12 cellular contexts compared by ENCODE assay signal in genomic region chr7:50953820-50954219, GRCh38.
DNase-seq lines count a peak whose midpoint lies in the region; ATAC-seq, FAIRE-seq and TF ChIP-seq lines count a peak whose summit lies in the region.
"Had no signal": no experiment of that assay in that cellular context is flagged by ENCODE, and none has a peak within 500 bp of the region (broad histone marks: within the 10 kb centered on the region; RNA-seq: fewer than 3 reads in every experiment).

No MANE protein-coding gene starts in this region.

- no peak overlapping the region for H4K8ac ChIP-seq in IMR-90 (ENCODE audit: low read depth in 2 of 2, low read length in 2 of 2)

- H2AK5ac ChIP-seq in IMR-90 (ENCODE audit: low read depth, low read length) = no peak overlapping the region

- no peaks in the 10 kb centered on the region for H3K79me1 ChIP-seq in IMR-90 (ENCODE audit: low read depth in 1 of 2, low read length in 2 of 2)

- H3K36me3 ChIP-seq in IMR-90 (ENCODE audit: control insufficient read depth, insufficient read depth, low read length) (no peaks in the 10 kb centered on the region), breast epithelium (no peaks in the 10 kb centered on the region), SJCRH30 (no peaks in the 10 kb centered on the region)
- H3K36me3 ChIP-seq: upper lobe of right lung had no signal

- TF ChIP-seq EP300 in A549 (IDR thresholded peaks at IDR 0.05) = no peak

- TF ChIP-seq POLR2A in A549 (IDR thresholded peaks at IDR 0.05; ENCODE audit: low read length) (no peak), IMR-90 (IDR thresholded peaks at IDR 0.05; ENCODE audit: low read depth, low read length) (no peak), breast epithelium (IDR thresholded peaks at IDR 0.05) (no peak)

- H3K27ac ChIP-seq in A549 (peak overlapping the region in 1 of 2 experiments; percentile 40; a peak in 2 of 6 replicates), IMR-90 (ENCODE audit: insufficient read depth, low read length) (no peak overlapping the region), breast epithelium (peak overlapping the region; percentile 50 to 84), SJCRH30 (no peak overlapping the region)
- H3K27ac ChIP-seq: upper lobe of right lung had no signal

- no peak overlapping the region for H3K4me3 Mint-ChIP-seq in immature natural killer cell
- H3K4me3 Mint-ChIP-seq: natural killer cell treated with Interleukin-12 subunit alpha and Interleukin-12 subunit beta and Interleukin-15 and Interleukin-18, amount 100 ng/mL, for 72 hours; T-helper 1 cell treated with Interleukin-12 subunit alpha and Interleukin-12 subunit beta and Interleukin-4 antibody, amounts not matched to agents 30 μg/mL and 1 μg/mL, for 36 hours had no signal

- no peaks in the 10 kb centered on the region for H3K36me3 Mint-ChIP-seq in immature natural killer cell
- H3K36me3 Mint-ChIP-seq: natural killer cell treated with Interleukin-12 subunit alpha and Interleukin-12 subunit beta and Interleukin-15 and Interleukin-18, amount 100 ng/mL, for 72 hours had no signal

- peaks cover under 1 to 3% (median 2%) of the 10 kb centered on the region in 3 donors for H3K27me3 Mint-ChIP-seq in immature natural killer cell (ENCODE audit: low read depth in 3 of 3)

- H2AK9ac ChIP-seq in IMR-90 (replicated peaks; ENCODE audit: low read depth, low read length, poor library complexity) = no peak overlapping the region

- H3K4ac ChIP-seq in IMR-90 (ENCODE audit: low read depth, low read length) = no peak overlapping the region

- no peak overlapping the region for H3K27ac Mint-ChIP-seq in immature natural killer cell
- H3K27ac Mint-ChIP-seq: natural killer cell treated with Interleukin-12 subunit alpha and Interleukin-12 subunit beta and Interleukin-15 and Interleukin-18, amount 100 ng/mL, for 72 hours; T-helper 1 cell treated with Interleukin-12 subunit alpha and Interleukin-12 subunit beta and Interleukin-4 antibody, amounts not matched to agents 30 μg/mL and 1 μg/mL, for 36 hours had no signal

- in situ Hi-C loops in IMR-90 (cut with MboI; ENCODE audit: low sequenced_read_pairs) = no loop called here

- H3K4me3 ChIP-seq in A549 (no peak overlapping the region), IMR-90 (ENCODE audit: insufficient read depth, low read depth, low read length) (no peak overlapping the region), breast epithelium (no peak overlapping the region), SJCRH30 (no peak overlapping the region)
- H3K4me3 ChIP-seq: upper lobe of right lung had no signal

- H3K4me2 ChIP-seq in A549 = no peak overlapping the region
- no peak overlapping the region for H3K4me2 ChIP-seq in IMR-90 (ENCODE audit: low read depth, low read length)

- no peak overlapping the region for H3K23ac ChIP-seq in IMR-90 (ENCODE audit: low read depth, low read length)

- FAIRE-seq in A549 (lab: Jason Lieb, UNC) = no peak

- no peak overlapping the region for H3K14ac ChIP-seq in IMR-90 (replicated peaks; ENCODE audit: low read depth, low read length)

- no peak overlapping the region for H2BK120ac ChIP-seq in IMR-90 (ENCODE audit: low read depth, low read length)

- intact Hi-C loops in IMR-90 (cut with micrococcal nuclease) = no loop called here
- intact Hi-C loops in breast epithelium (cut with DNase I; ENCODE audit: low total_unique reads) = no loop called here

- H3K27me3 ChIP-seq in IMR-90 (ENCODE audit: control insufficient read depth, insufficient read depth, low read length) (peaks cover 4% of the 10 kb centered on the region), breast epithelium (no peaks in the 10 kb centered on the region), SJCRH30 (no peaks in the 10 kb centered on the region)
- H3K27me3 ChIP-seq: upper lobe of right lung had no signal

- H3K9me1 ChIP-seq in IMR-90 (ENCODE audit: insufficient read depth, low read length) = no peaks in the 10 kb centered on the region

- dilution Hi-C loops in IMR-90 (cut with HindIII; ENCODE audit: low sequenced_read_pairs, unreplicated experiment) = no loop called here

- no TSS peak for BruUV-seq in IMR-90 (replicated peaks; lab: Mats Ljungman, UMichigan)

- WGBS in A549 (ENCODE audit: missing lambda C conversion rate) = 56% methylated on average over 3 of the region's 3 CpGs
- WGBS in IMR-90 (ENCODE audit: extremely low coverage in 2 of 2, insufficient read length in 1 of 2), 2 experiments = no CpG with 5 or more reads among the region's 3 CpGs

- ATAC-seq in A549 (peak; percentile 49 to 62; a peak in 3 of 6 replicates), IMR-90 (ENCODE audit: low read depth) (no peak; the same call in 1 of the 2 replicates)

- POLR2A ChIA-PET in A549 (lab: Yijun Ruan, JAX) (no interaction called here), IMR-90 (lab: Charles Lee; ENCODE audit: unreplicated experiment) (no interaction called here)

- DNase-seq in A549 (ENCODE audit: low read depth in 1 of 2, low spot score in 1 of 2) (no peak), IMR-90 (peak; percentile 15), breast epithelium (ENCODE audit: low spot score in 2 of 2) (no peak), iris pigment epithelial cell (ENCODE audit: low read depth) (peak; percentile 56), SJCRH30 (no peak), immature natural killer cell (no peak), cerebellar nuclear complex (lab: John Stamatoyannopoulos, UW) (no peak)
- DNase-seq in stimulated activated CD4-positive, alpha-beta T cell treated with anti-CD3 and anti-CD28 coated beads, Interleukin-12 subunit alpha, Interleukin-12 subunit beta, amount 100 ng/mL, for 4 hours = no peak
- DNase-seq: stimulated activated CD4-positive, alpha-beta T cell treated with anti-CD3 and anti-CD28 coated beads, Interleukin-4, amount 100 ng/mL, for 24 hours; upper lobe of right lung had no signal

- H3K4me1 ChIP-seq in A549 (peaks cover 16% of the 10 kb centered on the region; the same call in 2 of the 3 replicates), IMR-90 (ENCODE audit: control insufficient read depth, insufficient read depth, low read length) (no peaks in the 10 kb centered on the region), breast epithelium (no peaks in the 10 kb centered on the region), SJCRH30 (no peaks in the 10 kb centered on the region)
- H3K4me1 ChIP-seq: upper lobe of right lung had no signal

- TF ChIP-seq RAD21 in A549 (conservative IDR thresholded peaks at IDR 0.05 in 1 of 2, IDR thresholded peaks at IDR 0.05 in 1 of 2) (no peak), IMR-90 (IDR thresholded peaks at IDR 0.05; ENCODE audit: low read length) (no peak)

- H4K5ac ChIP-seq in IMR-90 (ENCODE audit: low read depth, low read length) = no peak overlapping the region

- no peak overlapping the region for H2AFZ ChIP-seq in IMR-90 (replicated peaks; ENCODE audit: low read length, poor library complexity)

- H4K20me1 ChIP-seq in IMR-90 (ENCODE audit: insufficient read depth, low read length) = no peaks in the 10 kb centered on the region

- H3K9me3 Mint-ChIP-seq in immature natural killer cell = peaks cover 0 to 7% (median 2%) of the 10 kb centered on the region in 6 donors

- no peak overlapping the region for H3K18ac ChIP-seq in IMR-90 (ENCODE audit: low read depth, low read length)

- no peak overlapping the region for H3K56ac ChIP-seq in IMR-90 (ENCODE audit: extremely low read depth, insufficient read depth, low read length)

- no peak overlapping the region for H4K91ac ChIP-seq in IMR-90 (ENCODE audit: insufficient read depth, low read depth, low read length)

- no peak overlapping the region for H2BK15ac ChIP-seq in IMR-90 (ENCODE audit: low read depth, low read length)

- CTCF ChIA-PET in A549 (lab: Yijun Ruan, JAX) = interaction anchor here (1.4 to 1.5 kb wide), 2 partner anchors 10 to 188 kb away, joined by 4 read pairs; no protein-coding TSS in a partner anchor
- CTCF ChIA-PET in IMR-90 (lab: Yijun Ruan, JAX) = no interaction called here

- no peak overlapping the region for H3K9ac ChIP-seq in IMR-90 (ENCODE audit: low read depth, low read length)

- no peak overlapping the region for H2BK5ac ChIP-seq in IMR-90 (ENCODE audit: low read depth, low read length, poor library complexity, severe bottlenecking)

- peaks cover 13% of the 10 kb centered on the region for H3K9me3 ChIP-seq in A549
- H3K9me3 ChIP-seq in IMR-90 (ENCODE audit: control insufficient read depth, insufficient read depth, low read length) = no peaks in the 10 kb centered on the region
- H3K9me3 ChIP-seq in breast epithelium = no peaks in the 10 kb centered on the region
- 0 out of 2 replicates have a peak, but pooled peaks cover 4% of the 10 kb centered on the region for H3K9me3 ChIP-seq in SJCRH30 (replicated peaks)

- H3K4me1 Mint-ChIP-seq in immature natural killer cell = no peaks in the 10 kb centered on the region

- no peak overlapping the region for H2BK20ac ChIP-seq in IMR-90 (ENCODE audit: low read depth, low read length)

- TF ChIP-seq CTCF in A549 (IDR thresholded peaks at IDR 0.05) (no peak), IMR-90 (conservative IDR thresholded peaks at IDR 0.05; ENCODE audit: low read depth, low read length) (no peak), breast epithelium (IDR thresholded peaks at IDR 0.05) (no peak)

TF ChIP-seq in A549, 52 proteins besides CTCF, POLR2A, EP300 and RAD21 (continues in another document):
- TF ChIP-seq EHMT2 (IDR thresholded peaks at IDR 0.05; ENCODE audit: low read depth) (no peak), HOXA7 (CRISPR knock-in tag; IDR thresholded peaks at IDR 0.05) (no peak), CHD2 (IDR thresholded peaks at IDR 0.05; ENCODE audit: low read length, partially characterized antibody) (no peak), ZSCAN20 (CRISPR knock-in tag; IDR thresholded peaks at IDR 0.05) (no peak), KDM5A (IDR thresholded peaks at IDR 0.05) (no peak), HES2 (IDR thresholded peaks at IDR 0.05) (no peak), CHD4 (IDR thresholded peaks at IDR 0.05; ENCODE audit: borderline replicate concordance) (no peak), ZFP36 (IDR thresholded peaks at IDR 0.05; ENCODE audit: borderline replicate concordance, partially characterized antibody) (no peak)

TF ChIP-seq in IMR-90, 13 proteins besides CTCF, POLR2A, EP300 and RAD21:
- TF ChIP-seq RCOR1 (IDR thresholded peaks at IDR 0.05; ENCODE audit: insufficient replicate concordance, low read length) = no peak
- no peak for TF ChIP-seq RFX5 (IDR thresholded peaks at IDR 0.05; ENCODE audit: low read depth, low read length)
- TF ChIP-seq CEBPB (IDR thresholded peaks at IDR 0.05; ENCODE audit: low read depth, low read length) = no peak
- no peak for TF ChIP-seq USF2 (IDR thresholded peaks at IDR 0.05; ENCODE audit: low read depth, low read length)
- no peak for TF ChIP-seq FOS (IDR thresholded peaks at IDR 0.05; ENCODE audit: low read depth, low read length)

Comparison
In these comparisons a context has a peak if more than half of its experiments do, and no peak if none do; other contexts are left out.
1. DNase-seq: peak in IMR-90 (single experiment) and iris pigment epithelial cell (single experiment); none in A549 (0 of 2), breast epithelium (0 of 2), SJCRH30 (0 of 2), stimulated activated CD4-positive, alpha-beta T cell treated with anti-CD3 and anti-CD28 coated beads, Interleukin-12 subunit alpha, Interleukin-12 subunit beta, amount 100 ng/mL, for 4 hours (single experiment), immature natural killer cell (0 of 3) and cerebellar nuclear complex (0 of 2).
2. H3K27ac ChIP-seq: peak in breast epithelium (2 of 2); none in IMR-90 (single experiment) and SJCRH30 (single experiment).